In the genomic region with DNA sequence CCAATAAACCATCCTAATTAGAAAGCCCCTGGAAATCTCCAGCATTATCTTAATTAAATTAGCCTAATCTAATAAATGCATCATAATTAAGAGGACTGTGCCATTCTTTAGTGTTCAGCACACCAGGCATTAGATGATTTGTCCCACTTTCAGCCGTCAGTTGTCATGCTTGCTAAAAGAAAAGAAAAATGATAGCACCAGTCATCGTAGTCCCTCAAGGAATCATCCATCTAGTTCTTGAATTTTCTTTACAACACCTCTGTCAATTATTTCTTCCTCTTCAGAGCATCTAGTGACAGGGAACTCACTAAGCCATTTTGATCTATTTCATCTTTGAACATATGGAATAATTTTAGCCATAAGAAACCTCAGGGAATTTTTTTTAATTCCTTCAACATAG, we compare ENCODE assay signal across 26 cellular contexts.
"Had no signal": no experiment of that assay in that cellular context is flagged by ENCODE, and none has a peak within 500 bp of the region (broad histone marks: within the 10 kb centered on the region; RNA-seq: fewer than 3 reads in every experiment).

No MANE protein-coding gene starts in this region.

- H3K27ac Mint-ChIP-seq: activated CD4-positive, alpha-beta memory T cell treated with anti-CD3 and anti-CD28 coated beads, Interleukin-2, amount 10 ng/mL, durations not matched to agents 7 days and 5 days; activated CD4-positive, alpha-beta T cell treated with anti-CD3 and anti-CD28 coated beads for 36 hours; activated naive CD4-positive, alpha-beta T cell treated with anti-CD3 and anti-CD28 coated beads, Interleukin-2, amount 50 U/mL, for 24 hours; activated T-cell treated with anti-CD3 and anti-CD28 coated beads, Interleukin-2, amount 50 U/mL, for 72 hours; activated T-helper 2 cell treated with anti-CD3 and anti-CD28 coated beads, Interferon-gamma antibody, Interleukin-2, Interleukin-4, amounts not matched to agents 10 μg/mL and 5 μg/mL and 100 μg/mL, durations not matched to agents 14 hours and 24 hours and 36 hours; T-cell had no signal

- H3K4me1 ChIP-seq: body of pancreas had no signal

- ATAC-seq: activated CD4-positive, alpha-beta T cell treated with anti-CD3 and anti-CD28 coated beads for 36 hours; activated T-cell treated with anti-CD3 and anti-CD28 coated beads, Interleukin-2, amount 50 U/mL, for 72 hours; body of pancreas; T-cell had no signal

- H3K36me3 ChIP-seq: Peyer's patch, WERI-Rb-1 had no signal

- H3K4me1 Mint-ChIP-seq: activated CD4-positive, alpha-beta memory T cell treated with anti-CD3 and anti-CD28 coated beads, Interleukin-2, amount 10 ng/mL, durations not matched to agents 7 days and 5 days; activated naive CD4-positive, alpha-beta T cell treated with anti-CD3 and anti-CD28 coated beads, Interleukin-2, amount 50 U/mL, for 24 hours had no signal

- H3K9me3 Mint-ChIP-seq: activated CD4-positive, alpha-beta memory T cell treated with anti-CD3 and anti-CD28 coated beads, Interleukin-2, amount 10 ng/mL, durations not matched to agents 7 days and 5 days; activated naive CD4-positive, alpha-beta T cell treated with anti-CD3 and anti-CD28 coated beads, Interleukin-2, amount 50 U/mL, for 24 hours; activated T-cell treated with anti-CD3 and anti-CD28 coated beads, Interleukin-2, amount 50 U/mL, for 72 hours; activated T-helper 2 cell treated with anti-CD3 and anti-CD28 coated beads, Interferon-gamma antibody, Interleukin-2, Interleukin-4, amounts not matched to agents 10 μg/mL and 5 μg/mL and 100 μg/mL, durations not matched to agents 14 hours and 24 hours and 36 hours; central memory CD8-positive, alpha-beta T cell; T-cell had no signal

- H3K27me3 ChIP-seq: body of pancreas, Peyer's patch had no signal

- H3K4me3 Mint-ChIP-seq: activated CD4-positive, alpha-beta memory T cell treated with anti-CD3 and anti-CD28 coated beads, Interleukin-2, amount 10 ng/mL, durations not matched to agents 7 days and 5 days; activated CD4-positive, alpha-beta T cell treated with anti-CD3 and anti-CD28 coated beads for 36 hours; activated naive CD4-positive, alpha-beta T cell treated with anti-CD3 and anti-CD28 coated beads, Interleukin-2, amount 50 U/mL, for 24 hours; activated T-cell treated with anti-CD3 and anti-CD28 coated beads, Interleukin-2, amount 50 U/mL, for 72 hours; central memory CD8-positive, alpha-beta T cell; T-cell had no signal

- DNase-seq: activated CD4-positive, alpha-beta memory T cell treated with anti-CD3 and anti-CD28 coated beads, Interleukin-2, amount 10 ng/mL, durations not matched to agents 7 days and 5 days; activated CD4-positive, alpha-beta T cell treated with anti-CD3 and anti-CD28 coated beads for 36 hours; activated CD4-positive, alpha-beta T cell treated with anti-CD3 and anti-CD28 coated beads, Interleukin-2, amount 50 U/mL, for 1 hour; activated CD8-positive, alpha-beta memory T cell treated with anti-CD3 and anti-CD28 coated beads, Interleukin-2, amount 50 U/mL, for 4 hours; activated T-cell treated with anti-CD3 and anti-CD28 coated beads, Interleukin-2, amount 50 U/mL, for 72 hours; aorta; body of pancreas; IMR-90; KG1; NCI-H1048; NCI-H146; NCI-H187 treated with DMSO at 0.1 percent for 48 hours; NCI-H2081 treated with DMSO at 0.1 percent for 48 hours; NCI-H446 treated with DMSO at 0.1 percent for 48 hours; NCI-H524 treated with DMSO at 0.1 percent for 48 hours; NCI-H748 treated with DMSO at 0.1 percent for 48 hours; OCI-M1; Peyer's patch; SHP77; T-cell; T-helper 2 cell; T1000; WERI-Rb-1 had no signal

- H3K9me3 ChIP-seq: Peyer's patch had no signal

- H3K27ac ChIP-seq: body of pancreas, Peyer's patch, WERI-Rb-1 had no signal

- H3K4me3 ChIP-seq: body of pancreas, Peyer's patch had no signal

- H3K36me3 Mint-ChIP-seq: activated naive CD4-positive, alpha-beta T cell treated with anti-CD3 and anti-CD28 coated beads, Interleukin-2, amount 50 U/mL, for 24 hours; T-cell had no signal
